8 cellular contexts compared by ENCODE assay signal in the genomic region with DNA sequence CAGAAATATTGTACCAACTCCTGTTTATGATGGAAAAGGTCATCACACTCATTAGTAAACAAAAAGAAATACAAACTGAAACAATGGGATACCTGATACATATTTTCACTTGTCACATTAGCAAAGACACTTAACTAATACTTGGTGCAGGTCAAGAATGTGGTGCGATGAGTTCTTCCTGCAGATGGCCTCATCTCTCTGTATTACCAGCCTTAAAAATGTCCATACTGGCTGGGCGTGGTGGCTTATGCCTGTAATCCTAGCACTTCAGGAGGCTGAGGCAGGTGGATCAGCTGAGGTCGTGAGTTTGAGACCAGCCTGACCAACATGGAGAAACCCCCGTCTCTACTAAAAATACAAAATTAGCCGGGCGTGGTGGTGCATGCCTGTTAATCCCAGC. TPM values are rescaled to one million over a fixed set of nuclear protein-coding genes. Genes with fewer than 3 reads are reported as not detected.
DNase-seq lines count a peak whose midpoint lies in the region; ATAC-seq, FAIRE-seq and TF ChIP-seq lines count a peak whose summit lies in the region.
"Not testable (repeated sequence)": the region's sequence is repeated elsewhere in the genome, so short reads cannot be mapped to it uniquely, and the experiment has no call there.

No MANE protein-coding gene starts in this region.

- not testable (repeated sequence) for H3K9me2 ChIP-seq in OCI-LY1 (ENCODE audit: low read depth, low read length)

- not testable (repeated sequence) for TF ChIP-seq CTCF in A549 (IDR thresholded peaks at IDR 0.05); type B pancreatic cell (conservative IDR thresholded peaks at IDR 0.05)
- TF ChIP-seq CTCF in GM12864 (IDR thresholded peaks at IDR 0.05; ENCODE audit: low read depth, low read length, missing control alignments) (peak; percentile 4), OCI-LY1 (IDR thresholded peaks at IDR 0.05; ENCODE audit: low read length) (peak; percentile 27; the same call in 1 of the 2 replicates), VCaP (conservative IDR thresholded peaks at IDR 0.05) (peak; percentile 29; the same call in 1 of the 2 replicates), endodermal cell (conservative IDR thresholded peaks at IDR 0.05) (peak; percentile 27)

- H3K4me3 ChIP-seq in A549; GM12864 (ENCODE audit: low read depth, low read length); OCI-LY1 (ENCODE audit: low read depth, low read length, poor library complexity, severe bottlenecking); endodermal cell (ENCODE audit: low read length): not testable (repeated sequence)

- POLR2A ChIA-PET in A549 (lab: Yijun Ruan, JAX): not testable (repeated sequence)

- not testable (repeated sequence) for TF ChIP-seq POLR2A in A549 (IDR thresholded peaks at IDR 0.05; ENCODE audit: low read length)

- not testable (repeated sequence) for H4K20me1 ChIP-seq in OCI-LY1 (ENCODE audit: insufficient read depth, low read length)

- peak; percentile 72 for FAIRE-seq in A549 (lab: Jason Lieb, UNC)

- not testable (repeated sequence) for H2AFZ ChIP-seq in OCI-LY1 (ENCODE audit: low read length)

- not testable (repeated sequence) for H3K27ac ChIP-seq in A549; OCI-LY1 (ENCODE audit: low read depth, low read length, poor library complexity, severe bottlenecking); VCaP; endodermal cell (ENCODE audit: low read depth, low read length)

- ATAC-seq in A549: not testable (repeated sequence)

- H3K4me1 ChIP-seq in A549; OCI-LY1 (ENCODE audit: insufficient read depth, low read length, severe bottlenecking); endodermal cell (ENCODE audit: control insufficient read depth, insufficient read depth, low read length): not testable (repeated sequence)

- H3K4me3 Mint-ChIP-seq in endodermal cell, type B pancreatic cell: not testable (repeated sequence)

- peaks cover 11% of the 10 kb centered on the region for H3K4me1 Mint-ChIP-seq in endodermal cell
- not testable (repeated sequence) for H3K4me1 Mint-ChIP-seq in type B pancreatic cell (ENCODE audit: unreplicated experiment)

- H3K27me3 ChIP-seq in OCI-LY1 (ENCODE audit: insufficient read depth, low read length); endodermal cell (ENCODE audit: control insufficient read depth, insufficient read depth, low read length, poor library complexity, severe bottlenecking): not testable (repeated sequence)

- H3F3A ChIP-seq in OCI-LY1 (ENCODE audit: insufficient read depth, low read length): not testable (repeated sequence)

- H3K27me3 Mint-ChIP-seq in endodermal cell (ENCODE audit: insufficient read depth); type B pancreatic cell: not testable (repeated sequence)

- DNase-seq in A549 (ENCODE audit: low read depth in 1 of 2, low spot score in 1 of 2): peak in 1 of 2 experiments; percentile 39
- not testable (repeated sequence) for DNase-seq in GM12864 (ENCODE audit: low read depth); endodermal cell; type B pancreatic cell (ENCODE audit: extremely low spot score, unreplicated experiment)
- DNase-seq in NCI-H2171 treated with DMSO at 0.1 percent for 48 hours (lab: John Stamatoyannopoulos, UW): peak; percentile 17

- not testable (repeated sequence) for TF ChIP-seq EP300 in A549 (IDR thresholded peaks at IDR 0.05); Ishikawa (IDR thresholded peaks at IDR 0.05; ENCODE audit: borderline replicate concordance)

- 88% methylated on average over 6 of the region's 6 CpGs for WGBS in A549 (ENCODE audit: missing lambda C conversion rate)
- 90 to 92% methylated on average over 6 of the region's 6 CpGs for WGBS in endodermal cell (ENCODE audit: insufficient coverage in 1 of 2, insufficient read length in 1 of 2), 2 experiments

- not testable (repeated sequence) for H3K36me3 Mint-ChIP-seq in endodermal cell (ENCODE audit: low read depth); type B pancreatic cell

- not testable (repeated sequence) for H3K4me2 ChIP-seq in A549; OCI-LY1 (ENCODE audit: low read length)

- H3K27ac Mint-ChIP-seq in endodermal cell: not testable (repeated sequence)
- H3K27ac Mint-ChIP-seq in type B pancreatic cell: peak overlapping the region; percentile 39

- H3K36me3 ChIP-seq in OCI-LY1 (ENCODE audit: insufficient read depth, low read length): not testable (repeated sequence)
- H3K36me3 ChIP-seq in endodermal cell (ENCODE audit: control insufficient read depth, insufficient read depth, low read length): peaks cover 20% of the 10 kb centered on the region

- not testable (repeated sequence) for H3K79me2 ChIP-seq in OCI-LY1 (ENCODE audit: insufficient read depth, low read length)

- H3K9me3 ChIP-seq in A549; OCI-LY1 (ENCODE audit: low read length); endodermal cell (ENCODE audit: control insufficient read depth, low read length): not testable (repeated sequence)

- CTCF ChIA-PET in A549 (lab: Yijun Ruan, JAX): interaction anchor here (3.9 to 13.2 kb wide), 2 partner anchors 11 to 142 kb away, joined by 22 to 197 read pairs; no protein-coding TSS in a partner anchor

- H3K9me3 Mint-ChIP-seq in endodermal cell, type B pancreatic cell: not testable (repeated sequence)

- TF ChIP-seq RAD21 in A549 (conservative IDR thresholded peaks at IDR 0.05 in 1 of 2, IDR thresholded peaks at IDR 0.05 in 1 of 2): not testable (repeated sequence)
- peak; percentile 15; the same call in 1 of the 2 replicates for TF ChIP-seq RAD21 in Ishikawa (IDR thresholded peaks at IDR 0.05; ENCODE audit: low read depth)

- not testable (repeated sequence) for H3K9ac ChIP-seq in OCI-LY1 (ENCODE audit: low read length); endodermal cell (ENCODE audit: extremely low read depth, low read length, poor library complexity, severe bottlenecking)

RNA-seq across cellular contexts. Expression of a gene that starts 8.0 kb away (rescaled TPM):
- 1.9 and 3.5 TPM in 2 replicates for polyA plus RNA-seq in A549 (2011; rRNA removed)
- 1.4 TPM in 2 replicates for polyA plus RNA-seq in A549 (2012; cell fraction: cytosol; rRNA removed)
- 1.2 and 1.3 TPM in 2 replicates for polyA plus RNA-seq in A549 (2012; cell fraction: nucleus; rRNA removed)
- 1.2 to 1.9 TPM (median 1.3 TPM) in 3 replicates for polyA plus RNA-seq in A549 (2017; fragmentation: RNase III; extraction: RNeasy Plus Mini Kit Qiagen cat#74134 plus additional on column Dnase treatment)
- polyA minus RNA-seq in A549 (2011; rRNA and poly(A)+ RNA removed): 3.2 and 4.1 TPM in 2 replicates
- 10 to 100 TPM; 35.6 to 62.2 TPM for total RNA-seq in endodermal cell
- 12.5 TPM for polyA plus RNA-seq in endodermal cell (2013, experiment 1 of 2)
- 12.2 TPM for polyA plus RNA-seq in endodermal cell (2013, experiment 2 of 2)
- 32.4 and 44.7 TPM in 2 replicates for total RNA-seq in type B pancreatic cell (ENCODE audit: low replicate concordance)
